ENCODE assay signal across 25 cellular contexts in genomic region chr6:25984265-25984664, GRCh38. TPM values are rescaled to one million over a fixed set of nuclear protein-coding genes. Genes with fewer than 3 reads are reported as not detected.
DNase-seq lines count a peak whose midpoint lies in the region; ATAC-seq lines count a peak whose summit lies in the region.
"Had no signal": no experiment of that assay in that cellular context is flagged by ENCODE, and none has a peak within 500 bp of the region (broad histone marks: within the 10 kb centered on the region; RNA-seq: fewer than 3 reads in every experiment).

No MANE protein-coding gene starts in this region.

- peaks cover 41% of the 10 kb centered on the region for H3K36me3 ChIP-seq in CD4-positive, alpha-beta memory T cell (ENCODE audit: insufficient read depth, low read length)

- H3K4me3 Mint-ChIP-seq in activated T-cell treated with anti-CD3 and anti-CD28 coated beads, Interleukin-2, amount 50 U/mL, for 24 hours = no peak overlapping the region
- H3K4me3 Mint-ChIP-seq in activated T-cell treated with anti-CD3 and anti-CD28 coated beads, Interleukin-2, amount 50 U/mL, for 4 hours = no peak overlapping the region
- no peak overlapping the region for H3K4me3 Mint-ChIP-seq in CD4-positive, alpha-beta memory T cell
- H3K4me3 Mint-ChIP-seq in effector memory CD8-positive, alpha-beta T cell = no peak overlapping the region
- no peak overlapping the region for H3K4me3 Mint-ChIP-seq in stimulated activated naive B cell treated with anti-CD40 and anti-IgM and Interleukin-4, amounts not matched to agents 10 μg/mL and 1 μg/mL and 100 μg/mL, for 72 hours
- H3K4me3 Mint-ChIP-seq: CD14-positive monocyte had no signal

- POLR2A ChIA-PET in CD4-positive, alpha-beta memory T cell (lab: Charles Lee; ENCODE audit: partially characterized antibody) = no interaction called here

- H3K27me3 ChIP-seq in CD4-positive, alpha-beta memory T cell (ENCODE audit: insufficient read depth, low read length) = no peaks in the 10 kb centered on the region

- H3K4me3 ChIP-seq in CD4-positive, alpha-beta memory T cell (ENCODE audit: low read length in 2 of 2) = no peak overlapping the region
- H3K4me3 ChIP-seq: PC-9 had no signal

- no peak for ATAC-seq in activated T-cell treated with anti-CD3 and anti-CD28 coated beads, Interleukin-2, amount 50 U/mL, for 4 hours
- no peak for ATAC-seq in effector memory CD8-positive, alpha-beta T cell (replicated peaks)
- no peak for ATAC-seq in stimulated activated naive B cell treated with anti-CD40 and anti-IgM and Interleukin-4, amounts not matched to agents 10 μg/mL and 1 μg/mL and 100 μg/mL, for 72 hours (replicated peaks)
- ATAC-seq in HG02884 (IDR thresholded peaks at IDR 0.05; ENCODE audit: unreplicated experiment) (no peak), HG02840 (IDR thresholded peaks at IDR 0.05; ENCODE audit: low FRiP score, unreplicated experiment) (no peak)

- H3K4me1 ChIP-seq in CD4-positive, alpha-beta memory T cell (ENCODE audit: insufficient read depth, low read length) = peaks cover 4% of the 10 kb centered on the region
- H3K4me1 ChIP-seq: Caco-2 had no signal

- H3K27ac Mint-ChIP-seq in activated T-cell treated with anti-CD3 and anti-CD28 coated beads, Interleukin-2, amount 50 U/mL, for 24 hours = peak overlapping the region; percentile 11
- peak overlapping the region in 4 of 7 donors; percentile 4 to 74 (median 38) for H3K27ac Mint-ChIP-seq in CD4-positive, alpha-beta memory T cell
- peak overlapping the region; percentile 76 to 77 for H3K27ac Mint-ChIP-seq in effector memory CD8-positive, alpha-beta T cell
- peak overlapping the region; percentile 42 for H3K27ac Mint-ChIP-seq in stimulated activated naive B cell treated with anti-CD40 and anti-IgM and Interleukin-4, amounts not matched to agents 10 μg/mL and 1 μg/mL and 100 μg/mL, for 72 hours

- no peak overlapping the region for H3K27ac ChIP-seq in CD4-positive, alpha-beta memory T cell (ENCODE audit: low read depth, low read length)
- H3K27ac ChIP-seq: PC-9 had no signal

- no peaks in the 10 kb centered on the region for H3K9me3 Mint-ChIP-seq in activated T-cell treated with anti-CD3 and anti-CD28 coated beads, Interleukin-2, amount 50 U/mL, for 24 hours
- no peaks in the 10 kb centered on the region for H3K9me3 Mint-ChIP-seq in activated T-cell treated with anti-CD3 and anti-CD28 coated beads, Interleukin-2, amount 50 U/mL, for 4 hours
- H3K9me3 Mint-ChIP-seq in CD4-positive, alpha-beta memory T cell = no peaks in the 10 kb centered on the region
- H3K9me3 Mint-ChIP-seq in effector memory CD8-positive, alpha-beta T cell = no peaks in the 10 kb centered on the region
- H3K9me3 Mint-ChIP-seq in stimulated activated naive B cell treated with anti-CD40 and anti-IgM and Interleukin-4, amounts not matched to agents 10 μg/mL and 1 μg/mL and 100 μg/mL, for 72 hours = no peaks in the 10 kb centered on the region
- H3K9me3 Mint-ChIP-seq: CD14-positive monocyte had no signal

- H3K9me3 ChIP-seq in CD4-positive, alpha-beta memory T cell (ENCODE audit: control insufficient read depth in 1 of 2, low read length in 2 of 2) = no peaks in the 10 kb centered on the region
- H3K9me3 ChIP-seq: Caco-2 had no signal

- intact Hi-C loops in CD4-positive, alpha-beta memory T cell (cut with micrococcal nuclease) = no loop called here

- CTCF ChIA-PET in CD4-positive, alpha-beta memory T cell (lab: Charles Lee; ENCODE audit: partially characterized antibody) = interaction anchor here (0.6 kb wide), 1 partner anchor 8 kb away, joined by 3 read pairs; no protein-coding TSS in a partner anchor

- no peak for DNase-seq in activated T-cell treated with anti-CD3 and anti-CD28 coated beads, Interleukin-2, amount 50 U/mL, for 24 hours
- no peak for DNase-seq in activated T-cell treated with anti-CD3 and anti-CD28 coated beads, Interleukin-2, amount 50 U/mL, for 4 hours
- no peak for DNase-seq in CD4-positive, alpha-beta memory T cell
- no peak for DNase-seq in effector memory CD8-positive, alpha-beta T cell
- no peak for DNase-seq in stimulated activated naive B cell treated with anti-CD40 and anti-IgM and Interleukin-4, amounts not matched to agents 10 μg/mL and 1 μg/mL and 100 μg/mL, for 72 hours
- DNase-seq in NCI-H524 treated with DMSO at 0.1 percent for 48 hours (lab: John Stamatoyannopoulos, UW) = no peak
- DNase-seq: 8988T, Caco-2, DMS 273 treated with DMSO at 0.1 percent for 48 hours, DMS79 treated with DMSO at 0.1 percent for 48 hours, Kasumi-1, NCI-H1417, NCI-H1694 treated with DMSO at 0.1 percent for 48 hours, NCI-H2081 treated with DMSO at 0.1 percent for 48 hours, NCI-H2171 treated with DMSO at 0.1 percent for 48 hours, NCI-H526, PC-9, RPMI8226, SHP77 had no signal

- H3K36me3 Mint-ChIP-seq in activated T-cell treated with anti-CD3 and anti-CD28 coated beads, Interleukin-2, amount 50 U/mL, for 24 hours (ENCODE audit: low read depth) = peaks cover 86% of the 10 kb centered on the region
- peaks cover 48% of the 10 kb centered on the region for H3K36me3 Mint-ChIP-seq in activated T-cell treated with anti-CD3 and anti-CD28 coated beads, Interleukin-2, amount 50 U/mL, for 4 hours (ENCODE audit: insufficient read depth)
- peaks cover 50 to 73% of the 10 kb centered on the region in 2 donors for H3K36me3 Mint-ChIP-seq in CD4-positive, alpha-beta memory T cell
- peaks cover 63% of the 10 kb centered on the region for H3K36me3 Mint-ChIP-seq in effector memory CD8-positive, alpha-beta T cell (ENCODE audit: insufficient read depth)
- H3K36me3 Mint-ChIP-seq in stimulated activated naive B cell treated with anti-CD40 and anti-IgM and Interleukin-4, amounts not matched to agents 10 μg/mL and 1 μg/mL and 100 μg/mL, for 72 hours = peaks cover 66 to 74% of the 10 kb centered on the region in 2 donors

- no peaks in the 10 kb centered on the region for H3K27me3 Mint-ChIP-seq in activated T-cell treated with anti-CD3 and anti-CD28 coated beads, Interleukin-2, amount 50 U/mL, for 24 hours
- no peaks in the 10 kb centered on the region for H3K27me3 Mint-ChIP-seq in activated T-cell treated with anti-CD3 and anti-CD28 coated beads, Interleukin-2, amount 50 U/mL, for 4 hours (ENCODE audit: low read depth)
- H3K27me3 Mint-ChIP-seq in CD4-positive, alpha-beta memory T cell = no peaks in the 10 kb centered on the region
- H3K27me3 Mint-ChIP-seq in effector memory CD8-positive, alpha-beta T cell = no peaks in the 10 kb centered on the region
- no peaks in the 10 kb centered on the region for H3K27me3 Mint-ChIP-seq in stimulated activated naive B cell treated with anti-CD40 and anti-IgM and Interleukin-4, amounts not matched to agents 10 μg/mL and 1 μg/mL and 100 μg/mL, for 72 hours

- peaks cover 27% of the 10 kb centered on the region for H3K4me1 Mint-ChIP-seq in activated T-cell treated with anti-CD3 and anti-CD28 coated beads, Interleukin-2, amount 50 U/mL, for 24 hours (ENCODE audit: low read depth)
- H3K4me1 Mint-ChIP-seq in activated T-cell treated with anti-CD3 and anti-CD28 coated beads, Interleukin-2, amount 50 U/mL, for 4 hours (ENCODE audit: low read depth) = peaks cover 7% of the 10 kb centered on the region
- peaks cover 0 to 8% (median 5%) of the 10 kb centered on the region in 4 donors for H3K4me1 Mint-ChIP-seq in CD4-positive, alpha-beta memory T cell
- peaks cover 3 to 12% of the 10 kb centered on the region in 2 donors for H3K4me1 Mint-ChIP-seq in effector memory CD8-positive, alpha-beta T cell (ENCODE audit: low read depth in 2 of 2)
- peaks cover 13 to 63% of the 10 kb centered on the region in 2 donors for H3K4me1 Mint-ChIP-seq in stimulated activated naive B cell treated with anti-CD40 and anti-IgM and Interleukin-4, amounts not matched to agents 10 μg/mL and 1 μg/mL and 100 μg/mL, for 72 hours

RNA-seq across cellular contexts. Expression of gene TRIM38, which starts 21.7 kb away (rescaled TPM):
- total RNA-seq in activated T-cell treated with anti-CD3 and anti-CD28 coated beads, Interleukin-2, amount 50 U/mL, for 4 hours = 10 to 100 TPM in 2 of 3 donors, 1 to 10 TPM in 1; 9.3 to 14.5 (median 11.3) TPM
- total RNA-seq in CD4-positive, alpha-beta memory T cell = 10 to 100 TPM; 37.7 TPM
- polyA plus RNA-seq in CD4-positive, alpha-beta memory T cell = 10 to 100 TPM in 1 of 2 donors, 1 to 10 TPM in 1; 4.5 to 10.0 TPM

RNA-seq across cellular contexts. Expression of gene SLC17A2, which starts 53.8 kb away (rescaled TPM):
- under 1 TPM in 1 of 3 donors, not detected in 2; 0.33 TPM for total RNA-seq in activated T-cell treated with anti-CD3 and anti-CD28 coated beads, Interleukin-2, amount 50 U/mL, for 4 hours
- not detected for total RNA-seq in CD4-positive, alpha-beta memory T cell
- not detected for polyA plus RNA-seq in CD4-positive, alpha-beta memory T cell
- total RNA-seq: Caco-2, H4, MCF 10A, PC-9 had no signal
- polyA plus RNA-seq: AG04450, CD14-positive monocyte had no signal

Comparison
In these comparisons a context has a peak if more than half of its experiments do, and no peak if none do; other contexts are left out.
1. H3K27ac Mint-ChIP-seq: peak in every context shown above with its lines; median percentile 76 in effector memory CD8-positive, alpha-beta T cell; 42 in stimulated activated naive B cell treated with anti-CD40 and anti-IgM and Interleukin-4, amounts not matched to agents 10 μg/mL and 1 μg/mL and 100 μg/mL, for 72 hours; 38 in CD4-positive, alpha-beta memory T cell; 11 in activated T-cell treated with anti-CD3 and anti-CD28 coated beads, Interleukin-2, amount 50 U/mL, for 24 hours.